8 cellular contexts compared by ENCODE assay signal in genomic region chr14:51239813-51240803, GRCh38. TPM values are rescaled to one million over a fixed set of nuclear protein-coding genes. Genes with fewer than 3 reads are reported as not detected.
DNase-seq lines count a peak whose midpoint lies in the region; ATAC-seq and TF ChIP-seq lines count a peak whose summit lies in the region.

A gene with protein sequence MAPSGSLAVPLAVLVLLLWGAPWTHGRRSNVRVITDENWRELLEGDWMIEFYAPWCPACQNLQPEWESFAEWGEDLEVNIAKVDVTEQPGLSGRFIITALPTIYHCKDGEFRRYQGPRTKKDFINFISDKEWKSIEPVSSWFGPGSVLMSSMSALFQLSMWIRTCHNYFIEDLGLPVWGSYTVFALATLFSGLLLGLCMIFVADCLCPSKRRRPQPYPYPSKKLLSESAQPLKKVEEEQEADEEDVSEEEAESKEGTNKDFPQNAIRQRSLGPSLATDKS (plus strand): TSS chr14:51240247. CDS start chr14:51240293, 46 bp downstream.

- H3K27ac Mint-ChIP-seq in activated CD4-positive, alpha-beta T cell treated with anti-CD3 and anti-CD28 coated beads, Interleukin-2, amount 10 ng/mL, durations not matched to agents 24 days and 14 days: no peak within 1 kb of the TSS

- H3K4me1 Mint-ChIP-seq in activated CD4-positive, alpha-beta T cell treated with anti-CD3 and anti-CD28 coated beads, Interleukin-2, amount 10 ng/mL, durations not matched to agents 24 days and 14 days: peaks cover 32% of the 10 kb centered on the region

- intact Hi-C loops in activated CD4-positive, alpha-beta T cell treated with anti-CD3 and anti-CD28 coated beads, Interleukin-2, amount 10 ng/mL, durations not matched to agents 24 days and 14 days (cut with micrococcal nuclease): loop anchor here (1.0 to 5.0 kb wide), 4 partner anchors 20 to 749 kb away; partner anchors contain the start of genes FRMD6 and RTRAF
- intact Hi-C loops in left colon (cut with DNase I, micrococcal nuclease): no loop called here

- peaks cover 8% of the 10 kb centered on the region for H3K36me3 Mint-ChIP-seq in activated CD4-positive, alpha-beta T cell treated with anti-CD3 and anti-CD28 coated beads, Interleukin-2, amount 10 ng/mL, durations not matched to agents 24 days and 14 days (ENCODE audit: low read depth)

- H3K9me3 Mint-ChIP-seq in activated CD4-positive, alpha-beta T cell treated with anti-CD3 and anti-CD28 coated beads, Interleukin-2, amount 10 ng/mL, durations not matched to agents 24 days and 14 days: no peaks in the 10 kb centered on the region

- no peak within 1 kb of the TSS for H3K4me3 Mint-ChIP-seq in activated CD4-positive, alpha-beta T cell treated with anti-CD3 and anti-CD28 coated beads, Interleukin-2, amount 10 ng/mL, durations not matched to agents 24 days and 14 days

- TF ChIP-seq CTCF in C4-2B (conservative IDR thresholded peaks at IDR 0.05): no peak

- H3K27ac ChIP-seq in C4-2B: peak within 1 kb of the TSS; percentile 87

- no peaks in the 10 kb centered on the region for H3K27me3 Mint-ChIP-seq in activated CD4-positive, alpha-beta T cell treated with anti-CD3 and anti-CD28 coated beads, Interleukin-2, amount 10 ng/mL, durations not matched to agents 24 days and 14 days

- peak; percentile 97 for DNase-seq in NCI-H526 treated with DMSO at 0.1 percent for 48 hours (lab: John Stamatoyannopoulos, UW)
- peak; percentile 97 for DNase-seq in activated CD4-positive, alpha-beta T cell treated with anti-CD3 and anti-CD28 coated beads, Interleukin-2, amount 10 ng/mL, durations not matched to agents 24 days and 14 days
- peak; percentile 67 for DNase-seq in cortex of kidney (lab: John Stamatoyannopoulos, UW)
- peak; percentile 92 to 98 for DNase-seq in left colon
- DNase-seq in stimulated activated CD4-positive, alpha-beta T cell treated with anti-CD3 and anti-CD28 coated beads, Interleukin-1b, Interleukin-23, amount 100 ng/mL, for 48 hours: peak; percentile 95

- ATAC-seq in GM19351 (IDR thresholded peaks at IDR 0.05; ENCODE audit: unreplicated experiment) (peak; percentile 83), HG03520 (IDR thresholded peaks at IDR 0.05; ENCODE audit: unreplicated experiment) (peak; percentile 81), left colon (peak; percentile 99)

RNA-seq across cellular contexts. Expression of the gene that starts here (rescaled TPM):
- total RNA-seq in activated CD4-positive, alpha-beta T cell treated with anti-CD3 and anti-CD28 coated beads, Interleukin-2, amount 10 ng/mL, durations not matched to agents 24 days and 14 days: 53.1 and 53.6 TPM in 2 replicates
- total RNA-seq in left colon: 10 to 100 TPM; 39.6 to 40.5 TPM

Comparison
In these comparisons a context has a peak if more than half of its experiments do, and no peak if none do; other contexts are left out.
1. Peak in every context shown above with its lines: DNase-seq, ATAC-seq and H3K27ac ChIP-seq.